Comparison of ENCODE assay signal across 21 cellular contexts in the genomic region with DNA sequence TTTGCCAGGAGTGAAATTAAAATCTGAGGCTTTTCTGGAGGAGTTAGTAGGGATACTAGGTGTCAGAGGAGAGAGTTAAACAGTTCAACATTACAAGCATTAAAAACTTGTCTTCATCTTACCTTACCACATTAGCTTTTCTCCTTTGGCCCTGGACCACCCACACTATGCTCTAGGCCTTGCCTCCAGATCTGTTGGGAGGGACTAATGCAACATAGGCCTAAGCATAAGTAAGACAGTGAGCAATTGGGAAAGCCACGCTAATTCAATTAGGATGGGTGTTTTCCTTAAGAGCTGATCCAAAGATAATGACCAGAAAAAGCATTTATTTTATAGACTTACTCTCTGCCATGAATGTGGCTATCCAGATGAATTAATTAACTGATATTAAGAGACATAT.
A peak's percentile ranks its signal among the peaks of the same experiment; 100 is the strongest.
DNase-seq lines count a peak whose midpoint lies in the region; ATAC-seq and TF ChIP-seq lines count a peak whose summit lies in the region.
"Had no signal": no experiment of that assay in that cellular context is flagged by ENCODE, and none has a peak within 500 bp of the region (broad histone marks: within the 10 kb centered on the region; RNA-seq: fewer than 3 reads in every experiment).

No MANE protein-coding gene starts in this region.

- H4K20me1 ChIP-seq in SK-N-SH (ENCODE audit: insufficient read depth), result no peaks in the 10 kb centered on the region

- 64 to 73% methylated on average over 1 of the region's 1 CpG for WGBS in heart right ventricle, 2 donors
- 23% methylated on average over 1 of the region's 1 CpG for WGBS in SK-N-SH (ENCODE audit: low lambda C conversion rate)
- WGBS in ovary, 3 donors, result 93 to 97% (median 93%) methylated on average over 1 of the region's 1 CpG
- 61 to 88% (median 80%) methylated on average over 1 of the region's 1 CpG for WGBS in stomach, 5 donors

- DNase-seq in left ventricle myocardium inferior, result no peak
- no peak for DNase-seq in heart right ventricle
- peak; percentile 62 for DNase-seq in SK-N-SH
- DNase-seq in glutamatergic neuron, result no peak
- no peak for DNase-seq in upper lobe of right lung
- DNase-seq in ovary, result no peak
- no peak for DNase-seq in stomach
- DNase-seq in NCI-H1694 treated with DMSO at 0.1 percent for 48 hours (lab: John Stamatoyannopoulos, UW), result no peak
- DNase-seq: activated CD8-positive, alpha-beta T cell treated with anti-CD3 and anti-CD28 coated beads, Interleukin-2, amount 10 ng/mL, durations not matched to agents 7 days and 5 days; activated T-cell treated with anti-CD3 and anti-CD28 coated beads, Interleukin-2, amount 50 U/mL, for 72 hours; COR-L47; effector CD8-positive, alpha-beta T cell; EL; heart left ventricle; islet precursor cell; mesenchymal stem cell; NCI-H226; RPMI8226; stimulated activated CD4-positive, alpha-beta T cell treated with anti-CD3 and anti-CD28 coated beads, Interleukin-12 subunit alpha, Interleukin-12 subunit beta, amount 100 ng/mL, for 4 hours; upper lobe of left lung had no signal

- H3K36me3 ChIP-seq in left ventricle myocardium inferior, result no peaks in the 10 kb centered on the region
- H3K36me3 ChIP-seq in heart right ventricle, result no peaks in the 10 kb centered on the region
- no peaks in the 10 kb centered on the region for H3K36me3 ChIP-seq in SK-N-SH (replicated peaks in 1 of 2; ENCODE audit: control insufficient read depth in 1 of 2, insufficient read depth in 2 of 2, low read length in 1 of 2)
- no peaks in the 10 kb centered on the region for H3K36me3 ChIP-seq in upper lobe of right lung
- no peaks in the 10 kb centered on the region for H3K36me3 ChIP-seq in ovary
- no peaks in the 10 kb centered on the region for H3K36me3 ChIP-seq in stomach
- H3K36me3 ChIP-seq: heart left ventricle, upper lobe of left lung had no signal

- peak overlapping the region; percentile 64 for H3K4me3 Mint-ChIP-seq in glutamatergic neuron (ENCODE audit: unreplicated experiment)
- H3K4me3 Mint-ChIP-seq: activated CD8-positive, alpha-beta T cell treated with anti-CD3 and anti-CD28 coated beads, Interleukin-2, amount 10 ng/mL, durations not matched to agents 7 days and 5 days; activated T-cell treated with anti-CD3 and anti-CD28 coated beads, Interleukin-2, amount 50 U/mL, for 72 hours; GM23338 had no signal

- no peaks in the 10 kb centered on the region for H3K36me3 Mint-ChIP-seq in glutamatergic neuron (ENCODE audit: unreplicated experiment)

- intact Hi-C loops in left ventricle myocardium inferior (cut with micrococcal nuclease) (no loop called here), heart right ventricle (cut with DNase I) (loop anchor here in 9 of 10 donors (5.0 to 10.0 kb wide), 5 partner anchors 63 to 205 kb away; a partner anchor contains a TSS), upper lobe of right lung (cut with DNase I) (no loop called here), ovary (cut with DNase I) (loop anchor here in 1 of 4 donors (10.0 kb wide), 1 partner anchor 155 kb away; a partner anchor contains a TSS), stomach (cut with DNase I; ENCODE audit: low total_unique reads) (no loop called here)

- no peak for TF ChIP-seq EP300 in SK-N-SH (IDR thresholded peaks at IDR 0.05; ENCODE audit: borderline replicate concordance in 1 of 2, low read depth in 1 of 2, low read length in 1 of 2)
- TF ChIP-seq EP300 in ovary (IDR thresholded peaks at IDR 0.05), result no peak
- no peak for TF ChIP-seq EP300 in stomach (IDR thresholded peaks at IDR 0.05)

- H3K9me3 Mint-ChIP-seq in glutamatergic neuron (ENCODE audit: unreplicated experiment), result peaks cover 14% of the 10 kb centered on the region
- H3K9me3 Mint-ChIP-seq: activated T-cell treated with anti-CD3 and anti-CD28 coated beads, Interleukin-2, amount 50 U/mL, for 72 hours had no signal

- CTCF ChIA-PET in SK-N-SH (lab: Yijun Ruan, JAX), result interaction anchor here (1.0 to 1.6 kb wide), 10 partner anchors 13 to 544 kb away, joined by 3 to 7 read pairs (median 4); no protein-coding TSS in a partner anchor

- H3K27me3 ChIP-seq in left ventricle myocardium inferior (ENCODE audit: low read depth) (no peaks in the 10 kb centered on the region), heart right ventricle (no peaks in the 10 kb centered on the region), SK-N-SH (ENCODE audit: insufficient read depth) (no peaks in the 10 kb centered on the region), upper lobe of right lung (no peaks in the 10 kb centered on the region), ovary (no peaks in the 10 kb centered on the region), stomach (no peaks in the 10 kb centered on the region)
- H3K27me3 ChIP-seq: heart left ventricle, upper lobe of left lung had no signal

- POLR2A ChIA-PET in SK-N-SH (lab: Yijun Ruan, JAX), result interaction anchor here (0.7 kb wide), 2 partner anchors 14 to 55 kb away, joined by 3 read pairs; no protein-coding TSS in a partner anchor

- TF ChIP-seq POLR2A in ovary (IDR thresholded peaks at IDR 0.05), result no peak
- TF ChIP-seq POLR2A in stomach (IDR thresholded peaks at IDR 0.05), result no peak

- H3K9me2 ChIP-seq in SK-N-SH, result no peaks in the 10 kb centered on the region

- TF ChIP-seq CTCF in left ventricle myocardium inferior (IDR thresholded peaks at IDR 0.05; ENCODE audit: borderline replicate concordance) (no peak), heart right ventricle (IDR thresholded peaks at IDR 0.05) (no peak), SK-N-SH (IDR thresholded peaks at IDR 0.05) (no peak), glutamatergic neuron (IDR thresholded peaks at IDR 0.05; ENCODE audit: partially characterized antibody, unreplicated experiment) (no peak), upper lobe of right lung (IDR thresholded peaks at IDR 0.05) (no peak), ovary (IDR thresholded peaks at IDR 0.05) (no peak), stomach (IDR thresholded peaks at IDR 0.05) (no peak)

- H3K79me2 ChIP-seq in SK-N-SH (ENCODE audit: insufficient read depth), result no peaks in the 10 kb centered on the region

- H3K9me3 ChIP-seq in left ventricle myocardium inferior (replicated peaks) (no peaks in the 10 kb centered on the region), heart right ventricle (no peaks in the 10 kb centered on the region), SK-N-SH (peaks cover 3% of the 10 kb centered on the region; the same call in 1 of the 2 replicates), upper lobe of right lung (no peaks in the 10 kb centered on the region), ovary (no peaks in the 10 kb centered on the region), stomach (no peaks in the 10 kb centered on the region)
- H3K9me3 ChIP-seq: heart left ventricle, upper lobe of left lung had no signal

- H3K27ac ChIP-seq in left ventricle myocardium inferior (replicated peaks) (peak overlapping the region; percentile 45), heart right ventricle (peak overlapping the region in 2 of 10 donors; percentile 10 to 23), SK-N-SH (ENCODE audit: low read depth in 2 of 2, low read length in 1 of 2) (peak overlapping the region in 1 of 2 experiments; percentile 73; a peak in 2 of 4 replicates), upper lobe of right lung (peak overlapping the region; percentile 31), ovary (peak overlapping the region in 1 of 2 donors; percentile 4), stomach (no peak overlapping the region)

- H3K4me3 ChIP-seq in left ventricle myocardium inferior, result no peak overlapping the region
- H3K4me3 ChIP-seq in heart right ventricle, result no peak overlapping the region
- H3K4me3 ChIP-seq in SK-N-SH (ENCODE audit: low read depth in 2 of 2, low read length in 1 of 2), result no peak overlapping the region
- no peak overlapping the region for H3K4me3 ChIP-seq in upper lobe of right lung
- no peak overlapping the region for H3K4me3 ChIP-seq in ovary
- H3K4me3 ChIP-seq in stomach, result no peak overlapping the region
- H3K4me3 ChIP-seq: GM23338, heart left ventricle, upper lobe of left lung had no signal

- peaks cover 44% of the 10 kb centered on the region for H3K4me1 ChIP-seq in left ventricle myocardium inferior
- H3K4me1 ChIP-seq in heart right ventricle, result peaks cover 0 to 50% (median 36%) of the 10 kb centered on the region in 9 donors
- H3K4me1 ChIP-seq in SK-N-SH (ENCODE audit: control insufficient read depth in 1 of 2, insufficient read depth in 2 of 2, low read depth in 1 of 2, low read length in 1 of 2), result peaks cover 0 to 34% of the 10 kb centered on the region in 2 experiments; a peak in 2 of 4 replicates
- H3K4me1 ChIP-seq in upper lobe of right lung, result peaks cover 26% of the 10 kb centered on the region
- peaks cover 14% of the 10 kb centered on the region for H3K4me1 ChIP-seq in ovary (ENCODE audit: insufficient read depth)
- peaks cover 7 to 31% (median 18%) of the 10 kb centered on the region in 4 donors for H3K4me1 ChIP-seq in stomach

- H3K4me2 ChIP-seq in SK-N-SH, result no peak overlapping the region
- H3K4me2 ChIP-seq: GM23338 had no signal

- ATAC-seq in heart right ventricle (no peak), upper lobe of right lung (no peak)
- ATAC-seq: activated CD8-positive, alpha-beta T cell treated with anti-CD3 and anti-CD28 coated beads, Interleukin-2, amount 10 ng/mL, durations not matched to agents 7 days and 5 days; activated T-cell treated with anti-CD3 and anti-CD28 coated beads, Interleukin-2, amount 50 U/mL, for 72 hours; GM23338 had no signal

- peak overlapping the region; percentile 97 for H3K27ac Mint-ChIP-seq in glutamatergic neuron (ENCODE audit: unreplicated experiment)
- H3K27ac Mint-ChIP-seq: activated CD8-positive, alpha-beta T cell treated with anti-CD3 and anti-CD28 coated beads, Interleukin-2, amount 10 ng/mL, durations not matched to agents 7 days and 5 days; GM23338 had no signal

- TF ChIP-seq RAD21 in SK-N-SH (IDR thresholded peaks at IDR 0.05; ENCODE audit: low read length), result no peak

- H3K4me1 Mint-ChIP-seq in glutamatergic neuron (ENCODE audit: low read depth, unreplicated experiment), result peaks cover 28% of the 10 kb centered on the region

- H2AFZ ChIP-seq in SK-N-SH (ENCODE audit: low read depth), result no peak overlapping the region
- H2AFZ ChIP-seq: GM23338 had no signal

- H3K27me3 Mint-ChIP-seq in glutamatergic neuron (ENCODE audit: unreplicated experiment), result peaks cover 8% of the 10 kb centered on the region

- no peak overlapping the region for H3K9ac ChIP-seq in SK-N-SH

- no peaks in the 10 kb centered on the region for H3F3A ChIP-seq in SK-N-SH (replicated peaks; ENCODE audit: insufficient read depth)

TF ChIP-seq in SK-N-SH, 30 proteins besides CTCF, POLR2A, EP300 and RAD21:
- TF ChIP-seq POLR2AphosphoS5 (IDR thresholded peaks at IDR 0.05; ENCODE audit: low read depth, low read length), result no peak
- TF ChIP-seq GATA2 (CRISPR knock-in tag; IDR thresholded peaks at IDR 0.05), result peak; percentile 53

Comparison
In these comparisons a context has a peak if more than half of its experiments do, and no peak if none do; other contexts are left out.
1. intact Hi-C loops: an anchor here in heart right ventricle (5.0 to 10.0 kb wide); none called in left ventricle myocardium inferior, upper lobe of right lung and stomach.
2. H3K27ac ChIP-seq: peak in left ventricle myocardium inferior (single experiment) and upper lobe of right lung (single experiment); none in stomach (0 of 5).